ENCODE assay signal across 1 cellular context in genomic region chr2:109640000-109640399, GRCh38.
TF ChIP-seq lines count a peak whose summit lies in the region.

No MANE protein-coding gene starts in this region.

TF ChIP-seq in HepG2, 621 proteins besides CTCF, POLR2A, EP300 and RAD21:
- peak; percentile 12 for TF ChIP-seq ZNF687 (CRISPR knock-in tag; IDR thresholded peaks at IDR 0.05)
TF ChIP-seq in HepG2: peak in this region for 1; not testable (repeated sequence) for 620.
